ENCODE assay signal across 10 cellular contexts in genomic region chr3:101861212-101861977, GRCh38. TPM values are rescaled to one million over a fixed set of nuclear protein-coding genes. Genes with fewer than 3 reads are reported as not detected.
DNase-seq lines count a peak whose midpoint lies in the region; ATAC-seq lines count a peak whose summit lies in the region.
"Had no signal": no experiment of that assay in that cellular context is flagged by ENCODE, and none has a peak within 500 bp of the region (broad histone marks: within the 10 kb centered on the region; RNA-seq: fewer than 3 reads in every experiment).

No MANE protein-coding gene starts in this region.

- H3K27me3 Mint-ChIP-seq in activated T-cell treated with anti-CD3 and anti-CD28 coated beads, Interleukin-2, amount 50 U/mL, for 72 hours (ENCODE audit: low read depth) = no peaks in the 10 kb centered on the region
- no peaks in the 10 kb centered on the region for H3K27me3 Mint-ChIP-seq in activated CD4-positive, alpha-beta memory T cell treated with anti-CD3 and anti-CD28 coated beads, Interleukin-2, amount 10 ng/mL, durations not matched to agents 7 days and 5 days

- H3K27me3 ChIP-seq in aorta (ENCODE audit: control insufficient read depth in 1 of 2, insufficient read depth in 2 of 2, low read length in 1 of 2) = no peaks in the 10 kb centered on the region
- H3K27me3 ChIP-seq: breast epithelium had no signal

- peak overlapping the region; percentile 76 for H3K27ac Mint-ChIP-seq in activated T-cell treated with anti-CD3 and anti-CD28 coated beads, Interleukin-2, amount 50 U/mL, for 72 hours
- peak overlapping the region; percentile 5 for H3K27ac Mint-ChIP-seq in activated CD4-positive, alpha-beta memory T cell treated with anti-CD3 and anti-CD28 coated beads, Interleukin-2, amount 10 ng/mL, durations not matched to agents 7 days and 5 days

- intact Hi-C loops in aorta (cut with DNase I) = no loop called here

- CTCF ChIA-PET in activated CD4-positive, alpha-beta memory T cell treated with anti-CD3 and anti-CD28 coated beads, Interleukin-2, amount 10 ng/mL, durations not matched to agents 7 days and 5 days (lab: Charles Lee) = interaction anchor here (0.8 to 1.9 kb wide), 2 partner anchors 43 to 363 kb away, joined by 3 to 5 read pairs; no protein-coding TSS in a partner anchor

- H3K9me3 ChIP-seq in aorta (ENCODE audit: control insufficient read depth, low read length) = no peaks in the 10 kb centered on the region
- H3K9me3 ChIP-seq: breast epithelium had no signal

- peaks cover 0 to 2% of the 10 kb centered on the region in 2 donors for H3K4me1 ChIP-seq in aorta (ENCODE audit: control insufficient read depth in 1 of 2, insufficient read depth in 2 of 2, low read length in 2 of 2)
- H3K4me1 ChIP-seq: breast epithelium had no signal

- H3K4me1 Mint-ChIP-seq in activated T-cell treated with anti-CD3 and anti-CD28 coated beads, Interleukin-2, amount 50 U/mL, for 72 hours (ENCODE audit: low read depth) = peaks cover 70% of the 10 kb centered on the region
- peaks cover 41% of the 10 kb centered on the region for H3K4me1 Mint-ChIP-seq in activated CD4-positive, alpha-beta memory T cell treated with anti-CD3 and anti-CD28 coated beads, Interleukin-2, amount 10 ng/mL, durations not matched to agents 7 days and 5 days

- DNase-seq in activated T-cell treated with anti-CD3 and anti-CD28 coated beads, Interleukin-2, amount 50 U/mL, for 72 hours = no peak
- DNase-seq in activated T-cell treated with anti-CD3 and anti-CD28 coated beads, Interleukin-2, amount 50 U/mL, for 1 hour = no peak
- DNase-seq in activated CD4-positive, alpha-beta memory T cell treated with anti-CD3 and anti-CD28 coated beads, Interleukin-2, amount 10 ng/mL, durations not matched to agents 7 days and 5 days = no peak
- no peak for DNase-seq in stimulated activated naive CD8-positive, alpha-beta T cell treated with anti-CD3 and anti-CD28 coated beads, Interleukin-15, Interleukin-2, amounts not matched to agents 100 U/mL and 50 U/mL, for 24 hours
- no peak for DNase-seq in aorta
- DNase-seq: NCI-H226 had no signal

- H3K27ac ChIP-seq in aorta (ENCODE audit: low read depth in 1 of 2, low read length in 2 of 2) = no peak overlapping the region
- H3K27ac ChIP-seq: breast epithelium had no signal

- peaks cover 23 to 51% of the 10 kb centered on the region in 2 donors for H3K36me3 Mint-ChIP-seq in activated T-cell treated with anti-CD3 and anti-CD28 coated beads, Interleukin-2, amount 50 U/mL, for 72 hours (ENCODE audit: insufficient read depth in 2 of 2)
- H3K36me3 Mint-ChIP-seq in activated CD4-positive, alpha-beta memory T cell treated with anti-CD3 and anti-CD28 coated beads, Interleukin-2, amount 10 ng/mL, durations not matched to agents 7 days and 5 days (ENCODE audit: low read depth) = peaks cover 63% of the 10 kb centered on the region

- peak overlapping the region in 1 of 2 donors; percentile 13 for H3K4me3 Mint-ChIP-seq in activated T-cell treated with anti-CD3 and anti-CD28 coated beads, Interleukin-2, amount 50 U/mL, for 72 hours
- H3K4me3 Mint-ChIP-seq in activated CD4-positive, alpha-beta memory T cell treated with anti-CD3 and anti-CD28 coated beads, Interleukin-2, amount 10 ng/mL, durations not matched to agents 7 days and 5 days = no peak overlapping the region

- POLR2A ChIA-PET in activated CD4-positive, alpha-beta memory T cell treated with anti-CD3 and anti-CD28 coated beads, Interleukin-2, amount 10 ng/mL, durations not matched to agents 7 days and 5 days (lab: Charles Lee) = interaction anchor here (0.6 to 4.7 kb wide), 9 partner anchors 10 to 367 kb away, joined by 3 to 22 read pairs (median 4); partner anchors contain the start of genes CEP97 and NFKBIZ

- peaks cover 5 to 9% of the 10 kb centered on the region in 2 donors for H3K36me3 ChIP-seq in aorta (ENCODE audit: control insufficient read depth in 1 of 2, insufficient read depth in 2 of 2, low read length in 1 of 2)
- H3K36me3 ChIP-seq: breast epithelium had no signal

- H3K4me3 ChIP-seq in aorta (ENCODE audit: low read length in 2 of 2) = no peak overlapping the region
- H3K4me3 ChIP-seq: breast epithelium had no signal

- WGBS in aorta, 2 donors = 68 to 78% methylated on average over 5 of the region's 5 CpGs

- peak; percentile 52 to 56 for ATAC-seq in activated T-cell treated with anti-CD3 and anti-CD28 coated beads, Interleukin-2, amount 50 U/mL, for 72 hours (replicated peaks in 1 of 2)
- ATAC-seq in HG02885 (IDR thresholded peaks at IDR 0.05; ENCODE audit: poor library complexity, unreplicated experiment) (peak; percentile 66), HG03135 (IDR thresholded peaks at IDR 0.05; ENCODE audit: unreplicated experiment) (no peak), GM21526 (IDR thresholded peaks at IDR 0.05; ENCODE audit: low FRiP score, unreplicated experiment) (no peak), aorta (ENCODE audit: low FRiP score) (no peak)
- peak; percentile 65 for ATAC-seq in stimulated activated naive CD8-positive, alpha-beta T cell treated with anti-CD3 and anti-CD28 coated beads, Interleukin-15, Interleukin-2, amounts not matched to agents 100 U/mL and 50 U/mL, for 24 hours

- H3K9me3 Mint-ChIP-seq in activated T-cell treated with anti-CD3 and anti-CD28 coated beads, Interleukin-2, amount 50 U/mL, for 72 hours = no peaks in the 10 kb centered on the region
- H3K9me3 Mint-ChIP-seq in activated CD4-positive, alpha-beta memory T cell treated with anti-CD3 and anti-CD28 coated beads, Interleukin-2, amount 10 ng/mL, durations not matched to agents 7 days and 5 days = no peaks in the 10 kb centered on the region

RNA-seq across cellular contexts. Expression of gene NFKBIZ, which starts 12.1 kb away (rescaled TPM):
- 100 to 1,000 TPM; 116 to 208 TPM for total RNA-seq in activated T-cell treated with anti-CD3 and anti-CD28 coated beads, Interleukin-2, amount 50 U/mL, for 72 hours
- total RNA-seq in activated CD4-positive, alpha-beta memory T cell treated with anti-CD3 and anti-CD28 coated beads, Interleukin-2, amount 10 ng/mL, durations not matched to agents 7 days and 5 days = 10 to 100 TPM; 76.5 to 81.3 TPM
- 100 to 1,000 TPM; 109 to 198 TPM for total RNA-seq in aorta
- polyA plus RNA-seq in aorta = 10 to 100 TPM in 1 of 2 donors, 1 to 10 TPM in 1; 6.5 to 65.2 TPM

Comparison
In these comparisons a context has a peak if more than half of its experiments do, and no peak if none do; other contexts are left out.
1. ATAC-seq: peak in activated T-cell treated with anti-CD3 and anti-CD28 coated beads, Interleukin-2, amount 50 U/mL, for 72 hours (2 of 2), HG02885 (single experiment) and stimulated activated naive CD8-positive, alpha-beta T cell treated with anti-CD3 and anti-CD28 coated beads, Interleukin-15, Interleukin-2, amounts not matched to agents 100 U/mL and 50 U/mL, for 24 hours (single experiment); none in HG03135 (single experiment), GM21526 (single experiment) and aorta (single experiment).